ENCODE assay signal across 8 cellular contexts in genomic region chr9:120348951-120349429, GRCh38.
A peak's percentile ranks its signal among the peaks of the same experiment; 100 is the strongest.
DNase-seq lines count a peak whose midpoint lies in the region; ATAC-seq and TF ChIP-seq lines count a peak whose summit lies in the region.

No MANE protein-coding gene starts in this region.

- CTCF ChIA-PET in HCT116 (lab: Charles Lee) = interaction anchor here (1.4 kb wide), 1 partner anchor 128 kb away, joined by 3 read pairs; no protein-coding TSS in a partner anchor

- H3K9me3 ChIP-seq in DND-41 (ENCODE audit: insufficient read depth, low read length, severe bottlenecking) = no peaks in the 10 kb centered on the region
- no peaks in the 10 kb centered on the region for H3K9me3 ChIP-seq in HCT116 (ENCODE audit: control insufficient read depth in 1 of 2, insufficient read depth in 1 of 2, low read depth in 1 of 2, low read length in 2 of 2)

- ATAC-seq in DND-41 (ENCODE audit: insufficient read depth, low read depth) (peak; percentile 55; the same call in 1 of the 3 replicates), HCT116 (peak; percentile 92), HG02623 (IDR thresholded peaks at IDR 0.05; ENCODE audit: unreplicated experiment) (no peak), GM18520 (IDR thresholded peaks at IDR 0.05; ENCODE audit: unreplicated experiment) (no peak)

- no peaks in the 10 kb centered on the region for H3K9me2 ChIP-seq in HCT116 (ENCODE audit: insufficient read depth)

- RAD21 ChIA-PET in HCT116 (lab: Charles Lee; ENCODE audit: low non-redundant PET in 1 of 2, low total read pairs in 2 of 2, uncharacterized antibody in 2 of 2, unreplicated experiment in 2 of 2) = no interaction called here

- no peaks in the 10 kb centered on the region for H3K4me1 ChIP-seq in DND-41 (ENCODE audit: insufficient read depth, low read length)
- H3K4me1 ChIP-seq in HCT116 (ENCODE audit: control insufficient read depth in 1 of 2, insufficient read depth in 2 of 2, low read length in 2 of 2) = peaks cover 5 to 8% of the 10 kb centered on the region in 2 experiments

- no peak for TF ChIP-seq POLR2A in HCT116 (IDR thresholded peaks at IDR 0.05; ENCODE audit: borderline replicate concordance, extremely low read depth, insufficient read depth, insufficient read length)

- intact Hi-C loops in HCT116 (cut with micrococcal nuclease) = loop anchor here (2.0 kb wide), 2 partner anchors 388 to 792 kb away; no protein-coding TSS in a partner anchor

- BruUV-seq in HCT116 (replicated peaks; lab: Mats Ljungman, UMichigan) = no TSS peak

- H3K27ac ChIP-seq in DND-41 (ENCODE audit: low read length) = no peak overlapping the region
- H3K27ac ChIP-seq in HCT116 (ENCODE audit: low read depth, low read length) = no peak overlapping the region

- H3K4me2 ChIP-seq in DND-41 (ENCODE audit: insufficient read depth, low read length) (no peak overlapping the region), HCT116 (ENCODE audit: low read length) (no peak overlapping the region)

- H3K4me3 ChIP-seq in DND-41 (ENCODE audit: low read depth in 1 of 2, low read length in 2 of 2) (no peak overlapping the region), HCT116 (replicated peaks in 1 of 2; ENCODE audit: low read depth in 1 of 2, low read length in 2 of 2) (no peak overlapping the region)

- H2AFZ ChIP-seq in DND-41 (ENCODE audit: low read depth, low read length) (no peak overlapping the region), HCT116 (ENCODE audit: low read depth, low read length, poor library complexity, severe bottlenecking) (no peak overlapping the region)

- H3K36me3 ChIP-seq in DND-41 (ENCODE audit: insufficient read depth, low read length) (no peaks in the 10 kb centered on the region), HCT116 (ENCODE audit: control insufficient read depth in 1 of 2, insufficient read depth in 2 of 2, low read length in 2 of 2) (no peaks in the 10 kb centered on the region)

- H3K9ac ChIP-seq in DND-41 (ENCODE audit: low read depth, low read length) (no peak overlapping the region), HCT116 (ENCODE audit: low read length) (no peak overlapping the region)

- peak; percentile 67 for TF ChIP-seq CTCF in DND-41 (IDR thresholded peaks at IDR 0.05; ENCODE audit: borderline replicate concordance, extremely low read depth, low read length, poor library complexity, severe bottlenecking)
- TF ChIP-seq CTCF in HCT116 (IDR thresholded peaks at IDR 0.05 in 2 of 3, conservative IDR thresholded peaks at IDR 0.05 in 1 of 3; ENCODE audit: borderline replicate concordance in 1 of 3, insufficient read depth in 1 of 3, low read depth in 2 of 3, low read length in 2 of 3) = peak; percentile 42 to 83 (median 71); a peak in 5 of 6 replicates

- H4K20me1 ChIP-seq in DND-41 (ENCODE audit: insufficient read depth, low read length) (no peaks in the 10 kb centered on the region), HCT116 (ENCODE audit: insufficient read depth) (no peaks in the 10 kb centered on the region)

- POLR2A ChIA-PET in HCT116 (lab: Charles Lee) = no interaction called here

- H3K79me2 ChIP-seq in DND-41 (ENCODE audit: insufficient read depth, low read length) = no peaks in the 10 kb centered on the region
- no peaks in the 10 kb centered on the region for H3K79me2 ChIP-seq in HCT116 (ENCODE audit: insufficient read depth, low read length)

- DNase-seq in DND-41 (peak; percentile 33), HCT116 (ENCODE audit: low read depth, low spot score) (peak; percentile 31), NCI-H82 treated with DMSO at 0.1 percent for 48 hours (lab: John Stamatoyannopoulos, UW; ENCODE audit: unreplicated experiment) (peak; percentile 9), dermis microvascular lymphatic vessel endothelial cell (ENCODE audit: low read depth in 2 of 2) (peak; percentile 30 to 52), medulla oblongata (ENCODE audit: extremely low spot score) (peak; percentile 42), DMS79 treated with DMSO at 0.1 percent for 48 hours (lab: John Stamatoyannopoulos, UW) (no peak)

- peak; percentile 84 for TF ChIP-seq RAD21 in HCT116 (IDR thresholded peaks at IDR 0.05; ENCODE audit: low read depth)

- H3K27me3 ChIP-seq in DND-41 (ENCODE audit: insufficient read depth, low read length, poor library complexity) (no peaks in the 10 kb centered on the region), HCT116 (ENCODE audit: insufficient read depth, low read length) (no peaks in the 10 kb centered on the region)

TF ChIP-seq in HCT116, 20 proteins besides CTCF, POLR2A, EP300 and RAD21:
- no peak for TF ChIP-seq TCF7L2 (IDR thresholded peaks at IDR 0.05; ENCODE audit: borderline replicate concordance, extremely low read depth, insufficient read depth, insufficient read length)
- TF ChIP-seq YY1 (IDR thresholded peaks at IDR 0.05; ENCODE audit: extremely low read depth, insufficient replicate concordance, low read depth, low read length) = no peak
- TF ChIP-seq JUND (IDR thresholded peaks at IDR 0.05) = no peak
- no peak for TF ChIP-seq ZNF274 (IDR thresholded peaks at IDR 0.05; ENCODE audit: low read depth, low read length)
- TF ChIP-seq ZFX (IDR thresholded peaks at IDR 0.05) = no peak
- no peak for TF ChIP-seq MAX (IDR thresholded peaks at IDR 0.05)
- TF ChIP-seq ELF1 (IDR thresholded peaks at IDR 0.05; ENCODE audit: borderline replicate concordance, low read depth) = no peak
- no peak for TF ChIP-seq CEBPB (IDR thresholded peaks at IDR 0.05; ENCODE audit: low read depth)
- no peak for TF ChIP-seq SP1 (IDR thresholded peaks at IDR 0.05; ENCODE audit: low read depth)
- no peak for TF ChIP-seq SRF (IDR thresholded peaks at IDR 0.05; ENCODE audit: low read depth)

Comparison
In these comparisons a context has a peak if more than half of its experiments do, and no peak if none do; other contexts are left out.
1. ATAC-seq: peak in DND-41 (single experiment) and HCT116 (single experiment); none in HG02623 (single experiment) and GM18520 (single experiment).